Comparison of ENCODE assay signal across 8 cellular contexts in genomic region chr1:212782422-212783154, GRCh38. TPM values are rescaled to one million over a fixed set of nuclear protein-coding genes. Genes with fewer than 3 reads are reported as not detected.
DNase-seq lines count a peak whose midpoint lies in the region; ATAC-seq and TF ChIP-seq lines count a peak whose summit lies in the region.

No MANE protein-coding gene starts in this region.

- H3K4me1 ChIP-seq in psoas muscle, result no peaks in the 10 kb centered on the region

- no peak overlapping the region for H3K27ac ChIP-seq in psoas muscle

- 91 to 94% (median 94%) methylated on average over 3 of the region's 3 CpGs for WGBS in psoas muscle, 3 donors

- H3K9me3 ChIP-seq in psoas muscle, result no peaks in the 10 kb centered on the region

- DNase-seq in DMS153 (lab: John Stamatoyannopoulos, UW) (peak; percentile 20), HT1080 (ENCODE audit: low read depth) (peak; percentile 54), SKM-1 (lab: John Stamatoyannopoulos, UW; ENCODE audit: unreplicated experiment) (peak; percentile 43), fibroblast of pulmonary artery (ENCODE audit: low read depth) (peak; percentile 69), psoas muscle (no peak), activated gamma-delta T cell (lab: John Stamatoyannopoulos, UW) (no peak)

- TF ChIP-seq CTCF in fibroblast of pulmonary artery (IDR thresholded peaks at IDR 0.05; ENCODE audit: low read length, missing control alignments), result peak; percentile 55
- peak; percentile 56 for TF ChIP-seq CTCF in psoas muscle (IDR thresholded peaks at IDR 0.05)

- peaks cover 0 to 74% of the 10 kb centered on the region in 2 donors for H3K36me3 ChIP-seq in psoas muscle (ENCODE audit: insufficient read depth in 1 of 2, low read depth in 1 of 2)

- ATAC-seq in psoas muscle (peak in 2 of 4 donors; percentile 27 to 63), HG03025 (IDR thresholded peaks at IDR 0.05; ENCODE audit: low FRiP score, unreplicated experiment) (no peak), GM19397 (IDR thresholded peaks at IDR 0.05; ENCODE audit: unreplicated experiment) (no peak)

- H3K4me3 ChIP-seq in fibroblast of pulmonary artery (replicated peaks; ENCODE audit: low read depth, low read length), result no peak overlapping the region
- H3K4me3 ChIP-seq in psoas muscle, result no peak overlapping the region

- intact Hi-C loops in psoas muscle (cut with DNase I), result loop anchor here in 1 of 2 donors (2.0 to 5.0 kb wide), 2 partner anchors 118 to 305 kb away; no protein-coding TSS in a partner anchor

- no peaks in the 10 kb centered on the region for H3K27me3 ChIP-seq in psoas muscle (ENCODE audit: insufficient read depth in 3 of 3, low read length in 2 of 3)

RNA-seq across cellular contexts. Expression of gene NSL1, which starts 9.0 kb away (rescaled TPM):
- 52.8 and 53.7 TPM in 2 replicates for total RNA-seq in HT1080 (2014; rRNA removed; shearing (Covaris generic))
- polyA plus RNA-seq in HT1080 (2015; cell fraction: cytosol; rRNA removed), result 31.4 and 34.7 TPM in 2 replicates
- polyA plus RNA-seq in HT1080 (2015; cell fraction: nucleus; rRNA removed), result 17.6 and 20.6 TPM in 2 replicates
- total RNA-seq in psoas muscle, result 10 to 100 TPM; 13.2 to 21.2 (median 16.5) TPM
- 10 to 100 TPM; 14.1 to 34.5 (median 24.0) TPM for polyA plus RNA-seq in psoas muscle

RNA-seq across cellular contexts. Expression of gene TATDN3, which starts 9.1 kb away (rescaled TPM):
- total RNA-seq in HT1080 (2014; rRNA removed; shearing (Covaris generic)), result 7.6 and 10.4 TPM in 2 replicates
- polyA plus RNA-seq in HT1080 (2015; cell fraction: cytosol; rRNA removed), result 10.1 and 11.8 TPM in 2 replicates
- polyA plus RNA-seq in HT1080 (2015; cell fraction: nucleus; rRNA removed), result 6.8 and 7.5 TPM in 2 replicates
- total RNA-seq in psoas muscle, result 10 to 100 TPM; 21.4 to 25.2 (median 22.8) TPM
- 10 to 100 TPM; 13.5 to 20.9 (median 13.9) TPM for polyA plus RNA-seq in psoas muscle

Comparison
In these comparisons a context has a peak if more than half of its experiments do, and no peak if none do; other contexts are left out.
1. DNase-seq: peak in DMS153 (single experiment), HT1080 (single experiment), SKM-1 (single experiment) and fibroblast of pulmonary artery (single experiment); none in psoas muscle (0 of 2) and activated gamma-delta T cell (single experiment).